1 cellular context compared by ENCODE assay signal in the genomic region with DNA sequence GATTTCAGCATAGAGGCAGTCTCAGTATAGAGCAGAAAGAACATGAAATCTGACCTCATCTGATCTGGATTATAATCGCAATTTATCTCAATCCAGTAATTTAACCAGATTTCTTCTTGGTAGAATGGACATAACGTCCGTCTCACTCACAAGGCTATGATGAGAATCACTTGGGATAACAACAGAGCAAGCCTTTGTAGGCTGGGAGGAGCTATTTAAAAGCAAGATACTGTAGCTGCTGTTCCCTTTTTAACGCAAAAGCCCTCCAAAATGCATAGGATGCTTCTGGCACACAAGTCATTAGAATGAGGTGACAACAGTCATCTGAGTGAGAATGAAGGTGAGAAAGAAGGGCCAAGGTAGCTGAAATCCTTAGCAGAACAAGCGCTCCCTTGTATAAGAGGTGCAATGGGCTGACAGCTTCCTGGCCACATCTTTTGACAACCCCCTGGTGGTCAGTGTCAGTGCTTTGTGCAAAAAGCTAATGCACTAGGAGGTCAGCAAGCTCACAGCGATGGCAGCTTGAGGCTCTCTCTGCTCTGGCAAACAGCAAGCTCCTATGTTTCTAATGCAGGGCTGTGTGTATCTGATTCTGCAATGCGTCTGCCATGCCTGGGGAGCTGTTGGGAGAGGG.
TF ChIP-seq lines count a peak whose summit lies in the region.

No MANE protein-coding gene starts in this region.

TF ChIP-seq in HepG2, 621 proteins besides CTCF, POLR2A, EP300 and RAD21 (continued from another document):
- TF ChIP-seq, protein P1, sequence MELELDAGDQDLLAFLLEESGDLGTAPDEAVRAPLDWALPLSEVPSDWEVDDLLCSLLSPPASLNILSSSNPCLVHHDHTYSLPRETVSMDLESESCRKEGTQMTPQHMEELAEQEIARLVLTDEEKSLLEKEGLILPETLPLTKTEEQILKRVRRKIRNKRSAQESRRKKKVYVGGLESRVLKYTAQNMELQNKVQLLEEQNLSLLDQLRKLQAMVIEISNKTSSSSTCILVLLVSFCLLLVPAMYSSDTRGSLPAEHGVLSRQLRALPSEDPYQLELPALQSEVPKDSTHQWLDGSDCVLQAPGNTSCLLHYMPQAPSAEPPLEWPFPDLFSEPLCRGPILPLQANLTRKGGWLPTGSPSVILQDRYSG (CRISPR knock-in tag; IDR thresholded peaks at IDR 0.05), result no peak
- TF ChIP-seq ATF7-NPFF (CRISPR knock-in tag; IDR thresholded peaks at IDR 0.05; ENCODE audit: low read depth) (no peak), SAP130 (CRISPR knock-in tag; IDR thresholded peaks at IDR 0.05; ENCODE audit: low read depth) (peak; percentile 24; the same call in 1 of the 2 replicates), ZNF629 (CRISPR knock-in tag; conservative IDR thresholded peaks at IDR 0.05) (peak; percentile 30; the same call in 1 of the 2 replicates), HINFP (CRISPR knock-in tag; IDR thresholded peaks at IDR 0.05; ENCODE audit: low read depth) (no peak), TEAD2 (CRISPR knock-in tag; IDR thresholded peaks at IDR 0.05) (no peak), CSRNP1 (CRISPR knock-in tag; IDR thresholded peaks at IDR 0.05) (no peak), POLR2AphosphoS5 (IDR thresholded peaks at IDR 0.05; ENCODE audit: low read depth, low read length) (no peak), ERF (CRISPR knock-in tag; IDR thresholded peaks at IDR 0.05) (no peak), SKI (IDR thresholded peaks at IDR 0.05; ENCODE audit: partially characterized antibody) (no peak), XRCC5 (optimal IDR thresholded peaks at IDR 0.05; ENCODE audit: low read length) (peak; percentile 63), ARID5B (CRISPR knock-in tag; IDR thresholded peaks at IDR 0.05) (0 out of 2 replicates have a peak, but pooled peaks have one; percentile 15), ZNF740 (CRISPR knock-in tag; IDR thresholded peaks at IDR 0.05) (no peak), THAP7 (CRISPR knock-in tag; IDR thresholded peaks at IDR 0.05) (no peak), NCOR1 (IDR thresholded peaks at IDR 0.05; ENCODE audit: borderline replicate concordance, low read length) (no peak), FOSL2 (CRISPR knock-in tag; IDR thresholded peaks at IDR 0.05) (no peak), ZBTB8A (CRISPR knock-in tag; IDR thresholded peaks at IDR 0.05; ENCODE audit: borderline replicate concordance, low read depth) (no peak), PPARG (CRISPR knock-in tag; conservative IDR thresholded peaks at IDR 0.05) (no peak), FOXP4 (CRISPR knock-in tag; IDR thresholded peaks at IDR 0.05) (no peak), ZNF367 (CRISPR knock-in tag; IDR thresholded peaks at IDR 0.05; ENCODE audit: borderline replicate concordance) (0 out of 2 replicates have a peak, but pooled peaks have one; percentile 29), TBX2 (CRISPR knock-in tag; IDR thresholded peaks at IDR 0.05; ENCODE audit: borderline replicate concordance) (0 out of 2 replicates have a peak, but pooled peaks have one; percentile 22), RXRB (CRISPR knock-in tag; IDR thresholded peaks at IDR 0.05; ENCODE audit: borderline replicate concordance) (0 out of 2 replicates have a peak, but pooled peaks have one; percentile 31), SMC3 (IDR thresholded peaks at IDR 0.05; ENCODE audit: low read length) (peak; percentile 71), STAG1 (CRISPR knock-in tag; IDR thresholded peaks at IDR 0.05) (peak; percentile 79), TEAD3 (CRISPR knock-in tag; optimal IDR thresholded peaks at IDR 0.05; ENCODE audit: borderline replicate concordance) (peak; percentile 13), ZNF580 (CRISPR knock-in tag; IDR thresholded peaks at IDR 0.05; ENCODE audit: borderline replicate concordance, low read depth) (0 out of 2 replicates have a peak, but pooled peaks have one; percentile 30), POGZ (CRISPR knock-in tag; IDR thresholded peaks at IDR 0.05) (no peak)
- TF ChIP-seq, protein P2, sequence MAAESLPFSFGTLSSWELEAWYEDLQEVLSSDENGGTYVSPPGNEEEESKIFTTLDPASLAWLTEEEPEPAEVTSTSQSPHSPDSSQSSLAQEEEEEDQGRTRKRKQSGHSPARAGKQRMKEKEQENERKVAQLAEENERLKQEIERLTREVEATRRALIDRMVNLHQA (CRISPR knock-in tag; IDR thresholded peaks at IDR 0.05), result no peak
TF ChIP-seq in HepG2: peak in this region for 13.
